23 cellular contexts compared by ENCODE assay signal in genomic region chr19:30428856-30429255, GRCh38. TPM values are rescaled to one million over a fixed set of nuclear protein-coding genes. Genes with fewer than 3 reads are reported as not detected.
"Had no signal": no experiment of that assay in that cellular context is flagged by ENCODE, and none has a peak within 500 bp of the region (broad histone marks: within the 10 kb centered on the region; RNA-seq: fewer than 3 reads in every experiment).

No MANE protein-coding gene starts in this region.

- DNase-seq: MV-4-11, NCI-H1048, NCI-H1417, NCI-H1694, NCI-H187 treated with DMSO at 0.1 percent for 48 hours, NCI-H2029 treated with DMSO at 0.1 percent for 48 hours, NCI-H345, NCI-H524 treated with DMSO at 0.1 percent for 48 hours, NCI-H69, NCI-H774, Right ventricle myocardium superior, RPMI8226, SK-N-SH, SW 1271 had no signal

- H3K4me3 ChIP-seq: K562 had no signal

- FAIRE-seq: HTR-8/SVneo, K562, RCC 7860 had no signal

- H3K9ac ChIP-seq: KMS-11, SK-N-SH had no signal

- H3K27ac ChIP-seq: HL-60, KMS-11 had no signal

- H3K9me2 ChIP-seq: SK-N-SH had no signal

- H3K9me3 ChIP-seq: SK-N-SH had no signal

- H3K4me2 ChIP-seq: KMS-11, SK-N-SH had no signal

RNA-seq across cellular contexts. Expression of gene ZNF536, which starts 56.7 kb away (rescaled TPM):
- total RNA-seq: K562, LHCN-M2, MCF 10A, NCI-H460 had no signal
- polyA plus RNA-seq: IgD-negative memory B cell, K562 had no signal
